Comparison of ENCODE assay signal across 18 cellular contexts in the genomic region with DNA sequence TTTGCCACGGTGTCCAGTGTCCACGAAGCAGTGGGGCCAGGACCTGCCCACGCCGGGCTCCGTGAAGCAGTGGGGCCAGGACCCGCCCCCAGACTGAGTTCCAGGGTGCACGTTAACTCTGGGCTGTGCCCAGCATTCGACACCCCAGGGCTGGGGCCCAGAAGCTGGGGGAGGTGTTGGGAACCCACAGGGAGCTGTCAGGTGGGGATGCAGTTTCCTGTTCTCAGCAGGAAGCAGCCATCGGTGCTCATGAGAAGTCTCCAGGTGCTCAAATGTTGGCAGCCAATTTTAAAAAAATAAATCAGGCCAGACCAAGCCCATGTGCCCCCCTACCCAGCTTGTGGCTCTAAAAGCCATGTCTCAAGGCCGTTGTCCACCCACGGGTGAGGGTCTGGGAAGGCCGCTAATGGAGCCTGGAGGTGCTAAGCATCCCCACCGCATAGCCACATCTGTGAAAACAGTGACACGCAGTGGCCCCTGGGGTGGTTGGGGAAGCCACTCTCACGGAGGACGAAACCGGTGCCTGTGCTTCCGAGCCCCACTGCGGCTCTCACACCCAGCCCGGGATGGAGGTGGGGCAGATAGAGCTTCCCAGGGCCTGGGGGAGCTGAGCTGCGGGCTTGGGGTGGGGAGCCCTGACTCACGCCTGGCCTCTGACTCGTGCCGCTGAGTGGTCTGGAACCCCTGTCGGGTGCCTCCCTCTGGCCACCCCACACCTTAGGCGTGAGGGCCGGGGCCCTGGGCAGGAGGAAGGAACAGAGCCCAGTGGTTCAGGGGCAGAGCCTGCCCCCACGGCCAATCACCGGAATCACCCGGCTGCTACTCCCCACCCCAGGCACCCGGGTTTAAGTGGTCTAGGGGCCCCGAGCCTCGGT. TPM values are rescaled to one million over a fixed set of nuclear protein-coding genes. Genes with fewer than 3 reads are reported as not detected.
DNase-seq lines count a peak whose midpoint lies in the region; ATAC-seq and TF ChIP-seq lines count a peak whose summit lies in the region.
"Had no signal": no experiment of that assay in that cellular context is flagged by ENCODE, and none has a peak within 500 bp of the region (broad histone marks: within the 10 kb centered on the region; RNA-seq: fewer than 3 reads in every experiment).

No MANE protein-coding gene starts in this region.

- H2BK12ac ChIP-seq in mesenchymal stem cell (ENCODE audit: low read length in 2 of 2) = no peak overlapping the region

- no peak overlapping the region for H2BK15ac ChIP-seq in mesenchymal stem cell (ENCODE audit: low read depth, poor library complexity, severe bottlenecking)

- H3K36me3 ChIP-seq in CD8-positive, alpha-beta T cell (ENCODE audit: insufficient read depth, low read length) = no peaks in the 10 kb centered on the region
- H3K36me3 ChIP-seq in mesenchymal stem cell (ENCODE audit: control insufficient read depth in 1 of 2, insufficient read depth in 2 of 2, low read depth in 1 of 2, low read length in 2 of 2) = peaks cover 0 to 21% of the 10 kb centered on the region in 2 experiments
- H3K36me3 ChIP-seq: HAP-1 had no signal

- no peak overlapping the region for H3K27ac ChIP-seq in CD8-positive, alpha-beta T cell (ENCODE audit: low read depth, low read length)
- no peak overlapping the region for H3K27ac ChIP-seq in mesenchymal stem cell (ENCODE audit: low read length, poor library complexity, severe bottlenecking)
- H3K27ac ChIP-seq: HL-60 had no signal

- no peak overlapping the region for H4K91ac ChIP-seq in mesenchymal stem cell (ENCODE audit: low read length)

- peaks cover 5% of the 10 kb centered on the region for H3K4me1 ChIP-seq in CD8-positive, alpha-beta T cell (ENCODE audit: insufficient read depth, low read length)
- peaks cover 32% of the 10 kb centered on the region for H3K4me1 ChIP-seq in mesenchymal stem cell (ENCODE audit: control insufficient read depth, insufficient read depth, low read depth, low read length)
- H3K4me1 ChIP-seq: HAP-1 had no signal

- POLR2A ChIA-PET in activated CD8-positive, alpha-beta T cell treated with anti-CD3 and anti-CD28 coated beads, Interleukin-2, amount 10 ng/mL, durations not matched to agents 7 days and 5 days (lab: Charles Lee) = no interaction called here
- POLR2A ChIA-PET in activated CD8-positive, alpha-beta T cell treated with anti-CD3 and anti-CD28 coated beads for 36 hours (lab: Charles Lee) = no interaction called here
- POLR2A ChIA-PET in CD8-positive, alpha-beta T cell (lab: Charles Lee) = no interaction called here

- CTCF ChIA-PET in activated CD8-positive, alpha-beta T cell treated with anti-CD3 and anti-CD28 coated beads, Interleukin-2, amount 10 ng/mL, durations not matched to agents 7 days and 5 days (lab: Charles Lee) = interaction anchor here (1.4 kb wide), 1 partner anchor 18 kb away, joined by 5 read pairs; no protein-coding TSS in a partner anchor
- CTCF ChIA-PET in activated CD8-positive, alpha-beta T cell treated with anti-CD3 and anti-CD28 coated beads for 36 hours (lab: Charles Lee) = no interaction called here
- CTCF ChIA-PET in CD8-positive, alpha-beta T cell (lab: Charles Lee) = no interaction called here

- no peak overlapping the region for H2BK120ac ChIP-seq in mesenchymal stem cell (ENCODE audit: low read depth, low read length)

- intact Hi-C loops in activated CD8-positive, alpha-beta T cell treated with anti-CD3 and anti-CD28 coated beads for 36 hours (cut with micrococcal nuclease) = no loop called here
- intact Hi-C loops in CD8-positive, alpha-beta T cell (cut with DNase I, micrococcal nuclease) = no loop called here

- no peak overlapping the region for H3K4ac ChIP-seq in mesenchymal stem cell (ENCODE audit: low read depth in 1 of 2, low read length in 2 of 2)

- H3K9ac ChIP-seq in mesenchymal stem cell (ENCODE audit: low read length) = no peak overlapping the region

- 96% methylated on average over 33 of the region's 33 CpGs for WGBS in mesenchymal stem cell

- H3K4me1 Mint-ChIP-seq in activated CD8-positive, alpha-beta T cell treated with anti-CD3 and anti-CD28 coated beads, Interleukin-2, amount 10 ng/mL, durations not matched to agents 7 days and 5 days (ENCODE audit: low read depth) = peaks cover 14% of the 10 kb centered on the region
- no peaks in the 10 kb centered on the region for H3K4me1 Mint-ChIP-seq in activated CD8-positive, alpha-beta T cell treated with anti-CD3 and anti-CD28 coated beads for 36 hours (ENCODE audit: low read depth)
- peaks cover 13% of the 10 kb centered on the region for H3K4me1 Mint-ChIP-seq in CD8-positive, alpha-beta T cell (ENCODE audit: low read depth)

- H3K9me3 Mint-ChIP-seq in activated CD8-positive, alpha-beta T cell treated with anti-CD3 and anti-CD28 coated beads, Interleukin-2, amount 10 ng/mL, durations not matched to agents 7 days and 5 days (ENCODE audit: insufficient read depth) = no peaks in the 10 kb centered on the region
- no peaks in the 10 kb centered on the region for H3K9me3 Mint-ChIP-seq in activated CD8-positive, alpha-beta T cell treated with anti-CD3 and anti-CD28 coated beads for 36 hours
- no peaks in the 10 kb centered on the region for H3K9me3 Mint-ChIP-seq in CD8-positive, alpha-beta T cell

- peak; percentile 43 for ATAC-seq in activated CD8-positive, alpha-beta T cell treated with anti-CD3 and anti-CD28 coated beads, Interleukin-2, amount 10 ng/mL, durations not matched to agents 7 days and 5 days
- no peak for ATAC-seq in activated CD8-positive, alpha-beta T cell treated with anti-CD3 and anti-CD28 coated beads for 36 hours
- ATAC-seq in CD8-positive, alpha-beta T cell = peak; percentile 34
- no peak for ATAC-seq in HG02938 (IDR thresholded peaks at IDR 0.05; ENCODE audit: unreplicated experiment)

- H3K36me3 Mint-ChIP-seq in activated CD8-positive, alpha-beta T cell treated with anti-CD3 and anti-CD28 coated beads, Interleukin-2, amount 10 ng/mL, durations not matched to agents 7 days and 5 days (ENCODE audit: low read depth) = no peaks in the 10 kb centered on the region
- H3K36me3 Mint-ChIP-seq in activated CD8-positive, alpha-beta T cell treated with anti-CD3 and anti-CD28 coated beads for 36 hours (ENCODE audit: low read depth) = no peaks in the 10 kb centered on the region
- peaks cover 5% of the 10 kb centered on the region for H3K36me3 Mint-ChIP-seq in CD8-positive, alpha-beta T cell

- H3K4me3 Mint-ChIP-seq in activated CD8-positive, alpha-beta T cell treated with anti-CD3 and anti-CD28 coated beads, Interleukin-2, amount 10 ng/mL, durations not matched to agents 7 days and 5 days = no peak overlapping the region
- H3K4me3 Mint-ChIP-seq in activated CD8-positive, alpha-beta T cell treated with anti-CD3 and anti-CD28 coated beads for 36 hours = no peak overlapping the region
- H3K4me3 Mint-ChIP-seq in CD8-positive, alpha-beta T cell = no peak overlapping the region

- DNase-seq in activated CD8-positive, alpha-beta T cell treated with anti-CD3 and anti-CD28 coated beads, Interleukin-2, amount 10 ng/mL, durations not matched to agents 7 days and 5 days = peak; percentile 39
- DNase-seq in activated CD8-positive, alpha-beta T cell treated with anti-CD3 and anti-CD28 coated beads for 36 hours = no peak
- no peak for DNase-seq in CD8-positive, alpha-beta T cell
- peak; percentile 12 for DNase-seq in amniotic epithelial cell (ENCODE audit: low read depth)
- DNase-seq in mesenchymal stem cell = no peak
- DNase-seq in cortex of kidney (lab: John Stamatoyannopoulos, UW) = no peak
- no peak for DNase-seq in A172 (ENCODE audit: low spot score)
- DNase-seq: 8988T, C1 segment of cervical spinal cord, DMS 273 treated with DMSO at 0.1 percent for 48 hours, MV-4-11, NCI-H1417, NCI-H187 treated with DMSO at 0.1 percent for 48 hours, NCI-H446, SIG-M5 had no signal

- no peak overlapping the region for H3K18ac ChIP-seq in mesenchymal stem cell (ENCODE audit: low read depth in 1 of 2, low read length in 2 of 2)

- H3K23ac ChIP-seq in mesenchymal stem cell (ENCODE audit: low read length in 2 of 2) = no peak overlapping the region

- no peak overlapping the region for H2AFZ ChIP-seq in mesenchymal stem cell (ENCODE audit: low read depth, low read length)

- H3K79me1 ChIP-seq in mesenchymal stem cell (replicated peaks; ENCODE audit: low read length, poor library complexity, severe bottlenecking) = peaks cover 2% of the 10 kb centered on the region

- no peaks in the 10 kb centered on the region for H3K27me3 Mint-ChIP-seq in activated CD8-positive, alpha-beta T cell treated with anti-CD3 and anti-CD28 coated beads, Interleukin-2, amount 10 ng/mL, durations not matched to agents 7 days and 5 days (ENCODE audit: low read depth)
- no peaks in the 10 kb centered on the region for H3K27me3 Mint-ChIP-seq in activated CD8-positive, alpha-beta T cell treated with anti-CD3 and anti-CD28 coated beads for 36 hours
- H3K27me3 Mint-ChIP-seq in CD8-positive, alpha-beta T cell (ENCODE audit: low read depth) = no peaks in the 10 kb centered on the region

- no peak overlapping the region for H4K8ac ChIP-seq in mesenchymal stem cell (ENCODE audit: low read length)

- peak overlapping the region; percentile 3 for H2BK5ac ChIP-seq in mesenchymal stem cell (ENCODE audit: low read depth, low read length, poor library complexity, severe bottlenecking)

- no peak overlapping the region for H3K14ac ChIP-seq in mesenchymal stem cell (ENCODE audit: low read length in 2 of 2)

- no peaks in the 10 kb centered on the region for H3K27me3 ChIP-seq in CD8-positive, alpha-beta T cell (ENCODE audit: insufficient read depth, low read length)
- no peaks in the 10 kb centered on the region for H3K27me3 ChIP-seq in mesenchymal stem cell (ENCODE audit: control insufficient read depth in 1 of 2, insufficient read depth in 1 of 2, low read length in 2 of 2)

- H3K27ac Mint-ChIP-seq in activated CD8-positive, alpha-beta T cell treated with anti-CD3 and anti-CD28 coated beads, Interleukin-2, amount 10 ng/mL, durations not matched to agents 7 days and 5 days = peak overlapping the region; percentile 57
- H3K27ac Mint-ChIP-seq in activated CD8-positive, alpha-beta T cell treated with anti-CD3 and anti-CD28 coated beads for 36 hours = no peak overlapping the region
- peak overlapping the region; percentile 18 for H3K27ac Mint-ChIP-seq in CD8-positive, alpha-beta T cell

- H3K4me2 ChIP-seq in mesenchymal stem cell (ENCODE audit: low read length, poor library complexity, severe bottlenecking) = no peak overlapping the region

- H3K4me3 ChIP-seq in CD8-positive, alpha-beta T cell (ENCODE audit: low read depth, low read length) = no peak overlapping the region
- H3K4me3 ChIP-seq in mesenchymal stem cell (ENCODE audit: insufficient read depth in 1 of 2, low read depth in 1 of 2, low read length in 2 of 2) = no peak overlapping the region
- H3K4me3 ChIP-seq: HAP-1 had no signal

- H3K9me3 ChIP-seq in CD8-positive, alpha-beta T cell (ENCODE audit: low read length) = no peaks in the 10 kb centered on the region
- no peaks in the 10 kb centered on the region for H3K9me3 ChIP-seq in mesenchymal stem cell (ENCODE audit: control insufficient read depth, low read length)
- H3K9me3 ChIP-seq: HAP-1 had no signal

- no peak overlapping the region for H2AK5ac ChIP-seq in mesenchymal stem cell (ENCODE audit: low read length, severe bottlenecking)

- TF ChIP-seq CTCF in activated CD8-positive, alpha-beta T cell treated with anti-CD3 and anti-CD28 coated beads for 36 hours (IDR thresholded peaks at IDR 0.05) = no peak
- TF ChIP-seq CTCF in CD8-positive, alpha-beta T cell (IDR thresholded peaks at IDR 0.05) = no peak

RNA-seq across cellular contexts. Expression of a gene that starts 53.6 kb away (rescaled TPM):
- 10 to 100 TPM; 51.2 to 58.5 TPM for total RNA-seq in activated CD8-positive, alpha-beta T cell treated with anti-CD3 and anti-CD28 coated beads, Interleukin-2, amount 10 ng/mL, durations not matched to agents 7 days and 5 days
- total RNA-seq in activated CD8-positive, alpha-beta T cell treated with anti-CD3 and anti-CD28 coated beads for 36 hours = 10 to 100 TPM; 41.4 to 48.1 TPM
- 10 to 100 TPM; 78.5 to 82.0 TPM for total RNA-seq in CD8-positive, alpha-beta T cell
- 35.1 TPM for polyA plus RNA-seq in mesenchymal stem cell (2013, experiment 1 of 2)
- 32.7 TPM for polyA plus RNA-seq in mesenchymal stem cell (2013, experiment 2 of 2)
- total RNA-seq in A172 (2014; rRNA removed; shearing (Covaris generic)) = 12.6 and 22.5 TPM in 2 replicates

Comparison
In these comparisons a context has a peak if more than half of its experiments do, and no peak if none do; other contexts are left out.
1. ATAC-seq: peak in activated CD8-positive, alpha-beta T cell treated with anti-CD3 and anti-CD28 coated beads, Interleukin-2, amount 10 ng/mL, durations not matched to agents 7 days and 5 days (single experiment) and CD8-positive, alpha-beta T cell (single experiment); none in activated CD8-positive, alpha-beta T cell treated with anti-CD3 and anti-CD28 coated beads for 36 hours (single experiment) and HG02938 (single experiment).
2. DNase-seq: peak in activated CD8-positive, alpha-beta T cell treated with anti-CD3 and anti-CD28 coated beads, Interleukin-2, amount 10 ng/mL, durations not matched to agents 7 days and 5 days (single experiment) and amniotic epithelial cell (single experiment); none in activated CD8-positive, alpha-beta T cell treated with anti-CD3 and anti-CD28 coated beads for 36 hours (single experiment), CD8-positive, alpha-beta T cell (0 of 7), mesenchymal stem cell (single experiment), cortex of kidney (single experiment) and A172 (single experiment).